Comparison of ENCODE assay signal across 9 cellular contexts in genomic region chr12:49121047-49121696, GRCh38. TPM values are rescaled to one million over a fixed set of nuclear protein-coding genes. Genes with fewer than 3 reads are reported as not detected.
DNase-seq lines count a peak whose midpoint lies in the region; ATAC-seq, FAIRE-seq and TF ChIP-seq lines count a peak whose summit lies in the region.
"Had no signal": no experiment of that assay in that cellular context is flagged by ENCODE, and none has a peak within 500 bp of the region (broad histone marks: within the 10 kb centered on the region; RNA-seq: fewer than 3 reads in every experiment).

No MANE protein-coding gene starts in this region.

- ATAC-seq in GM18520 (IDR thresholded peaks at IDR 0.05; ENCODE audit: unreplicated experiment), result no peak

- H2AFZ ChIP-seq in astrocyte (ENCODE audit: low read depth, low read length), result no peak overlapping the region

- H3K27me3 ChIP-seq in astrocyte (ENCODE audit: insufficient read depth, low read length), result no peaks in the 10 kb centered on the region

- H3K27me3 Mint-ChIP-seq in astrocyte (ENCODE audit: low read depth, unreplicated experiment), result peaks cover 4% of the 10 kb centered on the region

- no peaks in the 10 kb centered on the region for H3K4me1 Mint-ChIP-seq in astrocyte (ENCODE audit: low read depth, unreplicated experiment)

- peak; percentile 36 for DNase-seq in DMS153 (lab: John Stamatoyannopoulos, UW)
- DNase-seq in NB4 (ENCODE audit: low read depth), result peak; percentile 54
- peak; percentile 36 for DNase-seq in astrocyte (ENCODE audit: low read depth)
- peak; percentile 75 for DNase-seq in iPS-NIHi11 (ENCODE audit: low spot score)
- DNase-seq in superior temporal gyrus (ENCODE audit: extremely low spot score), result peak; percentile 84
- no peak for DNase-seq in GDM1 (lab: John Stamatoyannopoulos, UW)
- no peak for DNase-seq in activated CD4-positive, alpha-beta T cell treated with anti-CD3 and anti-CD28 coated beads for 48 hours
- DNase-seq: left cardiac atrium had no signal

- no peaks in the 10 kb centered on the region for H3K9me3 Mint-ChIP-seq in astrocyte (ENCODE audit: unreplicated experiment)

- H3K27ac ChIP-seq in astrocyte (ENCODE audit: low read depth, low read length), result no peak overlapping the region

- peak; percentile 17 for TF ChIP-seq CTCF in NB4 (IDR thresholded peaks at IDR 0.05; ENCODE audit: low read depth, low read length)
- peak; percentile 60 for TF ChIP-seq CTCF in astrocyte (IDR thresholded peaks at IDR 0.05; ENCODE audit: insufficient read depth, low read depth, low read length)

- no peaks in the 10 kb centered on the region for H4K20me1 ChIP-seq in astrocyte (ENCODE audit: insufficient read depth, low read length)

- H3K9ac ChIP-seq in astrocyte (ENCODE audit: low read length), result no peak overlapping the region

- no peak overlapping the region for H3K4me2 ChIP-seq in astrocyte (ENCODE audit: low read length)

- H3K4me3 ChIP-seq in NB4 (ENCODE audit: low read depth, low read length), result no peak overlapping the region
- H3K4me3 ChIP-seq in astrocyte (ENCODE audit: insufficient read depth, low read depth, low read length), result no peak overlapping the region

- no peaks in the 10 kb centered on the region for H3K79me2 ChIP-seq in astrocyte (ENCODE audit: insufficient read depth, low read length)

- H3K27ac Mint-ChIP-seq in astrocyte (ENCODE audit: unreplicated experiment), result no peak overlapping the region

- H3K4me1 ChIP-seq in astrocyte (ENCODE audit: insufficient read depth, low read length), result no peaks in the 10 kb centered on the region

- H3K9me3 ChIP-seq in astrocyte (ENCODE audit: insufficient read depth, low read depth, low read length), result no peaks in the 10 kb centered on the region

- peak overlapping the region; percentile 40 for H3K4me3 Mint-ChIP-seq in astrocyte (ENCODE audit: unreplicated experiment)

- no peak for TF ChIP-seq POLR2A in NB4 (IDR thresholded peaks at IDR 0.05; ENCODE audit: extremely low read depth, insufficient read length)

- FAIRE-seq in astrocyte (lab: Jason Lieb, UNC), result peak; percentile 87

- H3K36me3 ChIP-seq in astrocyte (ENCODE audit: insufficient read depth, low read length), result no peaks in the 10 kb centered on the region

- no peaks in the 10 kb centered on the region for H3K36me3 Mint-ChIP-seq in astrocyte (ENCODE audit: low read depth, unreplicated experiment)

RNA-seq across cellular contexts. Expression of gene TUBA1B, which starts 10.0 kb away (rescaled TPM):
- 811 and 939 TPM in 2 replicates for total RNA-seq in astrocyte

RNA-seq across cellular contexts. Expression of gene LMBR1L, which starts 10.5 kb away (rescaled TPM):
- 58.7 and 61.0 TPM in 2 replicates for total RNA-seq in astrocyte

RNA-seq across cellular contexts. Expression of gene DHH, which starts 26.6 kb away (rescaled TPM):
- total RNA-seq in astrocyte, result 0.05 and 0.16 TPM in 2 replicates

RNA-seq across cellular contexts. Expression of gene RHEBL1, which starts 51.4 kb away (rescaled TPM):
- total RNA-seq in astrocyte, result 1.3 and 1.9 TPM in 2 replicates

Comparison
In these comparisons a context has a peak if more than half of its experiments do, and no peak if none do; other contexts are left out.
1. DNase-seq: peak in DMS153 (single experiment), NB4 (single experiment), astrocyte (single experiment), iPS-NIHi11 (single experiment) and superior temporal gyrus (single experiment); none in GDM1 (single experiment) and activated CD4-positive, alpha-beta T cell treated with anti-CD3 and anti-CD28 coated beads for 48 hours (single experiment).